ENCODE assay signal across 1 cellular context in the genomic region with DNA sequence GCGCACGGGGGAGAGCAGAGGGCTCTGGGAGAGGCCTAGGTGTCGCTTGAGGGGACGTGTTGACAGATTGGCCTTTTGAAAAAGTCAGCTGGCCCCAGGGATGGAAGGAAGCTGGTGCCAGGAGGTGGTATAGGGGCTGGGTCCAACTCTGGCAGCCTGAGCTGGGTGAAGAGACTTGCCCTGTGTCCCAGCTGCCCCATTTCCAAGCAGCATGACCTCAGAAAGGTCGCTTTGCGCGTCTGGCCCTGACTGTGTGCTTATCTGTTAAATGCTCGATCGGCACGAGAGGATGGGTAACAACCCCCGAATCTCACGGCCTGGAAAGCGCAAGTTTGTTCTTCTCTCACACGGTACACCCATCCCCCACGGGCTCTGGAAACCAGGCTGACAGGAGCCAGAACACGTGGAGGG.
TF ChIP-seq lines count a peak whose summit lies in the region.

No MANE protein-coding gene starts in this region.

TF ChIP-seq in IMR-90, 13 proteins besides CTCF, POLR2A, EP300 and RAD21:
- no peak for TF ChIP-seq FOS (IDR thresholded peaks at IDR 0.05; ENCODE audit: low read depth, low read length)
- TF ChIP-seq CHD1 (IDR thresholded peaks at IDR 0.05; ENCODE audit: low read depth, low read length): no peak
- TF ChIP-seq BHLHE40 (IDR thresholded peaks at IDR 0.05; ENCODE audit: low read depth, low read length): no peak
- no peak for TF ChIP-seq CEBPB (IDR thresholded peaks at IDR 0.05; ENCODE audit: low read depth, low read length)
- no peak for TF ChIP-seq RFX5 (IDR thresholded peaks at IDR 0.05; ENCODE audit: low read depth, low read length)
